ENCODE assay signal across 9 cellular contexts in the genomic region with DNA sequence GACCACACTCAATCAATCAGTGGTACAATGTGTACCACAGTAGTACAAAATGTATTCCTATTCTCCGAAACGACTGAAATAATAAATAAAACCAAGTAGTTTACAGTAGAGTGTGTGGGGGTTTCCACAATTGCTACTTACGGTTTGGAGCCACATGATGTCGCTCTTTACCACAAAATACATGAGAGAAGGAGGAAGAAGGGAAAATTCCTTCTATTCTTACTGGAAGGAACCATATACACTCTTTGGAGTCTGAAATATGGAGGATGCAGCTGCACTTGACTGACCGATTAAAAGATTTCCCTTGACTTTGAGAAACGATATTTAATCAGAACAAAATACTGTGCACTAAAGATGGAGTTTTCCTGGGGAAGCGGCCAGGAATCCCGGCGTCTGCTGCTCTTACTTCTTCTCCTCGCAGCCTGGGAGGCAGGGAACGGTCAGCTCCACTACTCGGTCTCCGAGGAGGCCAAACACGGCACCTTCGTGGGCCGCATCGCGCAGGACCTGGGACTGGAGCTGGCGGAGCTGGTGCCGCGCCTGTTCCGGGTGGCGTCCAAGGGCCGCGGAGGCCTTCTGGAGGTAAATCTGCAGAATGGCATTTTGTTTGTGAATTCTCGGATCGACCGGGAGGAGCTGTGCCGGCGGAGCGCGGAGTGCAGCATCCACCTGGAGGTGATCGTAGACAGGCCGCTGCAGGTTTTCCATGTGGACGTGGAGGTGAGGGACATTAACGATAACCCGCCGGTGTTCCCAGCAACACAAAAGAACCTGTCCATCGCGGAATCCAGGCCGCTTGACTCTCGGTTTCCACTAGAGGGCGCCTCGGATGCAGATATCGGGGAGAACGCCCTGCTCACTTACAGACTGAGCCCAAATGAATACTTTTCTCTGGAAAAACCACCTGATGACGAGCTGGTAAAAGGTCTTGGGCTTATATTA. TPM values are rescaled to one million over a fixed set of nuclear protein-coding genes. Genes with fewer than 3 reads are reported as not detected.
DNase-seq lines count a peak whose midpoint lies in the region; ATAC-seq and TF ChIP-seq lines count a peak whose summit lies in the region.
"Had no signal": no experiment of that assay in that cellular context is flagged by ENCODE, and none has a peak within 500 bp of the region (broad histone marks: within the 10 kb centered on the region; RNA-seq: fewer than 3 reads in every experiment).

Gene PCDHA4 (plus strand): TSS at position 235 of the 942 bp plus-strand sequence.

- H3K36me3 Mint-ChIP-seq in endodermal cell (ENCODE audit: low read depth) (peaks cover 23% of the 10 kb centered on the region), nephron (ENCODE audit: low read depth) (peaks cover 78% of the 10 kb centered on the region)
- peaks cover 7 to 9% of the 10 kb centered on the region in 2 donors for H3K36me3 Mint-ChIP-seq in CD4-positive, alpha-beta memory T cell

- H3K27me3 Mint-ChIP-seq in endodermal cell (ENCODE audit: insufficient read depth) (no peaks in the 10 kb centered on the region), nephron (ENCODE audit: low read depth) (no peaks in the 10 kb centered on the region)
- peaks cover 7 to 18% of the 10 kb centered on the region in 2 donors for H3K27me3 Mint-ChIP-seq in CD4-positive, alpha-beta memory T cell

- CTCF ChIA-PET in CD4-positive, alpha-beta memory T cell (lab: Charles Lee; ENCODE audit: partially characterized antibody), result interaction anchor here (0.9 kb wide), 1 partner anchor 9 kb away, joined by 3 read pairs; no protein-coding TSS in a partner anchor

- H3K9me3 ChIP-seq in endodermal cell (ENCODE audit: control insufficient read depth, low read length), result peaks cover under 1% of the 10 kb centered on the region
- H3K9me3 ChIP-seq in CD4-positive, alpha-beta memory T cell (ENCODE audit: control insufficient read depth in 1 of 2, low read length in 2 of 2), result no peaks in the 10 kb centered on the region
- H3K9me3 ChIP-seq: SJCRH30 had no signal

- POLR2A ChIA-PET in CD4-positive, alpha-beta memory T cell (lab: Charles Lee; ENCODE audit: partially characterized antibody), result no interaction called here

- ATAC-seq in GM21423 (IDR thresholded peaks at IDR 0.05; ENCODE audit: unreplicated experiment), result no peak

- H3K4me3 Mint-ChIP-seq in endodermal cell (peak within 1 kb of the TSS; percentile 89), nephron (peak within 1 kb of the TSS; percentile 91 to 95 (median 95))
- H3K4me3 Mint-ChIP-seq in CD4-positive, alpha-beta memory T cell, result peak within 1 kb of the TSS in 1 of 8 donors; percentile 13

- H3K27ac ChIP-seq in endodermal cell (ENCODE audit: low read depth, low read length), result peak within 1 kb of the TSS; percentile 88
- H3K27ac ChIP-seq in CD4-positive, alpha-beta memory T cell (ENCODE audit: low read depth, low read length), result no peak within 1 kb of the TSS
- H3K27ac ChIP-seq: SJCRH30 had no signal

- DNase-seq in ELF-1 (ENCODE audit: low read depth, low spot score), result peak; percentile 85
- DNase-seq in NCI-H146 treated with DMSO at 0.1 percent for 48 hours (lab: John Stamatoyannopoulos, UW; ENCODE audit: unreplicated experiment), result peak; percentile 45
- DNase-seq in endodermal cell, result peak; percentile 95
- DNase-seq in germinal center (ENCODE audit: low spot score), result no peak
- no peak for DNase-seq in activated naive CD4-positive, alpha-beta T cell treated with Interleukin-2 at 50 U/mL for 16 hours
- DNase-seq in CD4-positive, alpha-beta memory T cell, result no peak

- H3K27me3 ChIP-seq in endodermal cell (ENCODE audit: control insufficient read depth, insufficient read depth, low read length, poor library complexity, severe bottlenecking), result no peaks in the 10 kb centered on the region
- no peaks in the 10 kb centered on the region for H3K27me3 ChIP-seq in CD4-positive, alpha-beta memory T cell (ENCODE audit: insufficient read depth, low read length)
- H3K27me3 ChIP-seq: SJCRH30 had no signal

- peaks cover under 1% of the 10 kb centered on the region for H3K9me3 Mint-ChIP-seq in endodermal cell
- peaks cover 53% of the 10 kb centered on the region for H3K9me3 Mint-ChIP-seq in nephron
- H3K9me3 Mint-ChIP-seq in CD4-positive, alpha-beta memory T cell, result peaks cover 3 to 78% (median 47%) of the 10 kb centered on the region in 8 donors

- WGBS in endodermal cell (ENCODE audit: insufficient coverage in 1 of 2, insufficient read length in 1 of 2), 2 experiments, result 21 to 52% methylated on average over 24 to 47 of the region's 47 CpGs

- H3K4me1 Mint-ChIP-seq in endodermal cell (no peaks in the 10 kb centered on the region), nephron (peaks cover 11% of the 10 kb centered on the region)
- no peaks in the 10 kb centered on the region for H3K4me1 Mint-ChIP-seq in CD4-positive, alpha-beta memory T cell

- intact Hi-C loops in CD4-positive, alpha-beta memory T cell (cut with micrococcal nuclease), result no loop called here

- H3K9ac ChIP-seq in endodermal cell (ENCODE audit: extremely low read depth, low read length, poor library complexity, severe bottlenecking), result peak within 1 kb of the TSS; percentile 57

- H3K4me1 ChIP-seq in endodermal cell (ENCODE audit: control insufficient read depth, insufficient read depth, low read length), result no peaks in the 10 kb centered on the region
- no peaks in the 10 kb centered on the region for H3K4me1 ChIP-seq in CD4-positive, alpha-beta memory T cell (ENCODE audit: insufficient read depth, low read length)
- H3K4me1 ChIP-seq: SJCRH30 had no signal

- no peaks in the 10 kb centered on the region for H3K36me3 ChIP-seq in endodermal cell (ENCODE audit: control insufficient read depth, insufficient read depth, low read length)
- H3K36me3 ChIP-seq in CD4-positive, alpha-beta memory T cell (ENCODE audit: insufficient read depth, low read length), result no peaks in the 10 kb centered on the region
- H3K36me3 ChIP-seq: SJCRH30 had no signal

- H3K4me3 ChIP-seq in endodermal cell (ENCODE audit: low read length), result peak within 1 kb of the TSS; percentile 82
- H3K4me3 ChIP-seq in CD4-positive, alpha-beta memory T cell (ENCODE audit: low read length in 2 of 2), result no peak within 1 kb of the TSS
- H3K4me3 ChIP-seq: SJCRH30 had no signal

- TF ChIP-seq CTCF in endodermal cell (conservative IDR thresholded peaks at IDR 0.05), result peak; percentile 85
- peak; percentile 45 to 53 (median 52) for TF ChIP-seq CTCF in nephron (IDR thresholded peaks at IDR 0.05; ENCODE audit: unreplicated experiment in 3 of 3)

- peak within 1 kb of the TSS; percentile 92 for H3K27ac Mint-ChIP-seq in endodermal cell
- H3K27ac Mint-ChIP-seq in nephron, result peak within 1 kb of the TSS; percentile 87 to 96 (median 90)
- H3K27ac Mint-ChIP-seq in CD4-positive, alpha-beta memory T cell, result no peak within 1 kb of the TSS

RNA-seq across cellular contexts. Expression of gene PCDHA4, which starts in this region (rescaled TPM):
- total RNA-seq in endodermal cell, result 1 to 10 TPM; 5.6 to 6.3 TPM
- polyA plus RNA-seq in endodermal cell (2013, experiment 1 of 2), result 12.4 TPM
- 13.2 TPM for polyA plus RNA-seq in endodermal cell (2013, experiment 2 of 2)
- not detected for total RNA-seq in CD4-positive, alpha-beta memory T cell
- polyA plus RNA-seq in CD4-positive, alpha-beta memory T cell, result not detected
- total RNA-seq: SJCRH30 had no signal

Comparison
In these comparisons a context has a peak if more than half of its experiments do, and no peak if none do; other contexts are left out.
1. RNA of gene PCDHA4 (total RNA-seq): 5.6 to 6.3 TPM in endodermal cell; not detected in CD4-positive, alpha-beta memory T cell; every median in the first group is over 4 times any median in the second.
2. DNase-seq: peak in ELF-1 (single experiment), NCI-H146 treated with DMSO at 0.1 percent for 48 hours (single experiment) and endodermal cell (single experiment); none in germinal center (single experiment), activated naive CD4-positive, alpha-beta T cell treated with Interleukin-2 at 50 U/mL for 16 hours (single experiment) and CD4-positive, alpha-beta memory T cell (0 of 5).
3. H3K27ac Mint-ChIP-seq: peak in endodermal cell (single experiment) and nephron (3 of 3); none in CD4-positive, alpha-beta memory T cell (0 of 7).